ENCODE assay signal across 8 cellular contexts in genomic region chr2:70964596-70965386, GRCh38. TPM values are rescaled to one million over a fixed set of nuclear protein-coding genes. Genes with fewer than 3 reads are reported as not detected.
DNase-seq lines count a peak whose midpoint lies in the region; ATAC-seq and TF ChIP-seq lines count a peak whose summit lies in the region.

No MANE protein-coding gene starts in this region.

- peaks cover 9% of the 10 kb centered on the region for H3K4me1 Mint-ChIP-seq in activated naive CD4-positive, alpha-beta T cell treated with anti-CD3 and anti-CD28 coated beads, Interleukin-2, amount 50 U/mL, for 24 hours

- H3K36me3 Mint-ChIP-seq in activated naive CD4-positive, alpha-beta T cell treated with anti-CD3 and anti-CD28 coated beads, Interleukin-2, amount 50 U/mL, for 24 hours: no peaks in the 10 kb centered on the region

- no peak for TF ChIP-seq EP300 in transverse colon (IDR thresholded peaks at IDR 0.05; ENCODE audit: low read depth)

- H3K36me3 ChIP-seq in RWPE2 (ENCODE audit: low read depth) (no peaks in the 10 kb centered on the region), transverse colon (no peaks in the 10 kb centered on the region)

- H3K27ac ChIP-seq in RWPE2 (ENCODE audit: poor library complexity, severe bottlenecking): no peak overlapping the region
- no peak overlapping the region for H3K27ac ChIP-seq in transverse colon

- no peaks in the 10 kb centered on the region for H3K9me3 Mint-ChIP-seq in activated naive CD4-positive, alpha-beta T cell treated with anti-CD3 and anti-CD28 coated beads, Interleukin-2, amount 50 U/mL, for 24 hours

- in situ Hi-C loops in transverse colon (cut with MboI; ENCODE audit: low pct_ligation_motif_present in 1 of 4, low pct_unique_long_range_greater_than_20kb in 1 of 4, low sequenced_read_pairs in 3 of 4): no loop called here

- intact Hi-C loops in Right ventricle myocardium superior (cut with DNase I) (no loop called here), transverse colon (cut with DNase I; ENCODE audit: low total_unique reads) (loop anchor here (5.0 kb wide), 1 partner anchor 33 kb away; no protein-coding TSS in a partner anchor)

- peak; percentile 91 for ATAC-seq in GM18502 (IDR thresholded peaks at IDR 0.05; ENCODE audit: poor library complexity, unreplicated experiment)
- peak; percentile 51 for ATAC-seq in HG02970 (IDR thresholded peaks at IDR 0.05; ENCODE audit: low FRiP score, unreplicated experiment)
- peak; percentile 69 for ATAC-seq in RWPE2 (ENCODE audit: low read depth)
- peak; percentile 84 for ATAC-seq in Right ventricle myocardium superior (ENCODE audit: poor library complexity)

- 0 to 12% methylated on average over 1 to 58 of the region's 59 CpGs for WGBS in transverse colon (ENCODE audit: low coverage in 1 of 2), 2 donors

- no peak for TF ChIP-seq POLR2A in transverse colon (IDR thresholded peaks at IDR 0.05)

- no peaks in the 10 kb centered on the region for H3K9me3 ChIP-seq in RWPE2 (ENCODE audit: severe bottlenecking)
- H3K9me3 ChIP-seq in transverse colon: no peaks in the 10 kb centered on the region

- peaks cover 11% of the 10 kb centered on the region for H3K27me3 Mint-ChIP-seq in activated naive CD4-positive, alpha-beta T cell treated with anti-CD3 and anti-CD28 coated beads, Interleukin-2, amount 50 U/mL, for 24 hours

- peaks cover 17% of the 10 kb centered on the region for H3K27me3 ChIP-seq in RWPE2 (ENCODE audit: insufficient read depth, poor library complexity, severe bottlenecking)
- H3K27me3 ChIP-seq in transverse colon: peaks cover 33% of the 10 kb centered on the region

- peak overlapping the region; percentile 88 for H3K4me3 Mint-ChIP-seq in activated naive CD4-positive, alpha-beta T cell treated with anti-CD3 and anti-CD28 coated beads, Interleukin-2, amount 50 U/mL, for 24 hours

- TF ChIP-seq CTCF in RWPE2 (IDR thresholded peaks at IDR 0.05; ENCODE audit: poor library complexity, severe bottlenecking) (peak; percentile 85), transverse colon (IDR thresholded peaks at IDR 0.05) (peak; percentile 58 to 83 (median 80))

- H3K27ac Mint-ChIP-seq in activated naive CD4-positive, alpha-beta T cell treated with anti-CD3 and anti-CD28 coated beads, Interleukin-2, amount 50 U/mL, for 24 hours: no peak overlapping the region

- DNase-seq in RWPE2 (ENCODE audit: low spot score) (no peak), Right ventricle myocardium superior (peak; percentile 83), pons (ENCODE audit: low spot score) (peak; percentile 48), transverse colon (peak; percentile 83), COLO668 (lab: John Stamatoyannopoulos, UW; ENCODE audit: unreplicated experiment) (no peak)

- H3K4me1 ChIP-seq in RWPE2 (ENCODE audit: insufficient read depth, poor library complexity, severe bottlenecking): no peaks in the 10 kb centered on the region
- peaks cover 0 to 5% (median 2%) of the 10 kb centered on the region in 4 donors for H3K4me1 ChIP-seq in transverse colon

- H3K4me3 ChIP-seq in RWPE2 (ENCODE audit: severe bottlenecking) (peak overlapping the region; percentile 28), transverse colon (peak overlapping the region; percentile 26 to 50 (median 32))

RNA-seq across cellular contexts. Expression of gene ANKRD53, which starts 13.6 kb away (rescaled TPM):
- total RNA-seq in Right ventricle myocardium superior (0.30 TPM), transverse colon (1 to 10 TPM in 1 of 4 donors, under 1 TPM in 1, not detected in 2; 0.96 to 1.7 TPM)

RNA-seq across cellular contexts. Expression of gene ATP6V1B1, which starts 29.1 kb away (rescaled TPM):
- total RNA-seq in Right ventricle myocardium superior (0.43 TPM), transverse colon (not detected)

RNA-seq across cellular contexts. Expression of gene TEX261, which starts 29.9 kb away (rescaled TPM):
- total RNA-seq in Right ventricle myocardium superior: 56.3 TPM
- 10 to 100 TPM; 14.6 to 34.5 (median 30.5) TPM for total RNA-seq in transverse colon

Comparison
In these comparisons a context has a peak if more than half of its experiments do, and no peak if none do; other contexts are left out.
1. DNase-seq: peak in Right ventricle myocardium superior (single experiment), pons (single experiment) and transverse colon (single experiment); none in RWPE2 (single experiment) and COLO668 (single experiment).
2. Peak in every context shown above with its lines, with median percentiles within 50 percentile points of each other: ATAC-seq.